8 cellular contexts compared by ENCODE assay signal in the genomic region with DNA sequence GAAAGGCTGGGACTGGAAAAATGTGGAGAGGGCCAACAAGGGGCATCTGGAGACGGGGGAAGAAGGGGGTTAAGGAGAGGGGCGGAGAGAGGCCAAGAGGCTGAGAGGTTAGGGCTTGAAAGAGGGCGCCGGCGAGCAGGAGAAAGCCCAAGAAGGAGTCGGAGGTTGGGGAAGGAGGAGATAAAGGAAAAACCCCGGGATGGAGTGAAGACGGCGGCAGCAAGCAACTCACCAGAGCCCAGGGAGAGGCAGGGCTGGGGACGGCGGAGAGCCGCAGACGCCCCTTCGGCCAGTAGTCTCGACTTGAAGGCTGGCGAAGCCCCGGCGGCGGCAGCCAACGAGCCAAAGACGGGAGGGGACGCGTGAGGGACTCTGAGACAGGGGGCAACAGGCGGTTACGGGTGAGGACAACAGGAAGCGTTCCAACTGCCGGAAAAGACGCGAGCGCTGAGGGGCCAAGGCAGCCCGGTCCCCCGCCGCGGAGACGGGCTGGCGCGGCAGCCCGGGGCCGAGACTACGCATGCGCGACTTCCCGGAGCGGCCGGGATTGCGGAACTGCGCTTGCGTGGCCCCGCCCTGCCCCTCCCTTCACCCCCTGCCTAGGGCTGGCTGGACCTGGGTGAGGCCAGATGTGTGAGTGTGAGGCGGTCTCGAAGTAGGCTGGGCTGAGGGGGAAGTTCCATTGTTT.
DNase-seq lines count a peak whose midpoint lies in the region; TF ChIP-seq lines count a peak whose summit lies in the region.

TSS of gene STK38 (minus strand) at position 522 of the 688 bp plus-strand sequence. CDS start 7,277 bp downstream, outside the sequence.

- TF ChIP-seq CTCF in MM.1S (IDR thresholded peaks at IDR 0.05; ENCODE audit: low read length) (peak; percentile 32), nephron progenitor cell (IDR thresholded peaks at IDR 0.05) (no peak)

- DNase-seq in EH (ENCODE audit: low read depth): peak; percentile 89
- peak; percentile 78 to 96 for DNase-seq in HAP-1 (ENCODE audit: low spot score in 2 of 2)
- peak; percentile 87 for DNase-seq in MM.1S
- DNase-seq in SHP77 treated with DMSO at 0.1 percent for 48 hours (lab: John Stamatoyannopoulos, UW): peak; percentile 64
- peak; percentile 98 for DNase-seq in activated effector memory CD4-positive, alpha-beta T cell treated with anti-CD3 and anti-CD28 coated beads, Interleukin-2, amount 50 U/mL, for 16 hours
- peak; percentile 85 for DNase-seq in fibroblast of the conjunctiva (ENCODE audit: low read depth)
- peak; percentile 96 for DNase-seq in nephron progenitor cell

- H3K79me2 ChIP-seq in MM.1S (ENCODE audit: low read length): peaks cover 51% of the 10 kb centered on the region

- H3K36me3 ChIP-seq in HAP-1 (replicated peaks) (no peaks in the 10 kb centered on the region), MM.1S (replicated peaks; ENCODE audit: insufficient read depth, low read length) (no peaks in the 10 kb centered on the region)

- peak within 1 kb of the TSS; percentile 84 for H3K4me3 ChIP-seq in HAP-1
- H3K4me3 ChIP-seq in MM.1S (ENCODE audit: low read length): peak within 1 kb of the TSS; percentile 97

- peak within 1 kb of the TSS; percentile 93 for H3K4me2 ChIP-seq in MM.1S (ENCODE audit: low read depth, low read length)

- H3K27ac ChIP-seq in MM.1S (ENCODE audit: low read length): peak within 1 kb of the TSS; percentile 27; the same call in 1 of the 2 replicates

- H3K4me1 Mint-ChIP-seq in nephron progenitor cell: peaks cover 36% of the 10 kb centered on the region
- H3K4me1 Mint-ChIP-seq in stimulated activated naive CD8-positive, alpha-beta T cell treated with anti-CD3 and anti-CD28 coated beads, Interleukin-15, Interleukin-2, amounts not matched to agents 100 ng/mL and 50 ng/mL, for 24 hours (ENCODE audit: low read depth): peaks cover 53% of the 10 kb centered on the region

- no peaks in the 10 kb centered on the region for H3K9me2 ChIP-seq in MM.1S (replicated peaks; ENCODE audit: insufficient read depth, low read length)

- no peaks in the 10 kb centered on the region for H4K20me1 ChIP-seq in MM.1S (ENCODE audit: insufficient read depth, low read length)

- H3F3A ChIP-seq in MM.1S (ENCODE audit: insufficient read depth, low read length): peaks cover 11% of the 10 kb centered on the region; the same call in 1 of the 2 replicates

- H3K27me3 ChIP-seq in HAP-1 (ENCODE audit: low read depth) (no peaks in the 10 kb centered on the region), MM.1S (replicated peaks; ENCODE audit: insufficient read depth, low read length) (no peaks in the 10 kb centered on the region)

- no peaks in the 10 kb centered on the region for H3K9me3 Mint-ChIP-seq in nephron progenitor cell
- H3K9me3 Mint-ChIP-seq in stimulated activated naive CD8-positive, alpha-beta T cell treated with anti-CD3 and anti-CD28 coated beads, Interleukin-15, Interleukin-2, amounts not matched to agents 100 ng/mL and 50 ng/mL, for 24 hours: no peaks in the 10 kb centered on the region

- no peaks in the 10 kb centered on the region for H3K9me3 ChIP-seq in HAP-1
- no peaks in the 10 kb centered on the region for H3K9me3 ChIP-seq in MM.1S (replicated peaks; ENCODE audit: insufficient read depth, low read length)

- in situ Hi-C loops in HAP-1 (cut with MboI; ENCODE audit: low sequenced_read_pairs): no loop called here

- peak within 1 kb of the TSS; percentile 98 for H2AFZ ChIP-seq in MM.1S (ENCODE audit: low read length)

- H3K9ac ChIP-seq in MM.1S (ENCODE audit: low read length): peak within 1 kb of the TSS; percentile 86

- peaks cover 9% of the 10 kb centered on the region for H3K27me3 Mint-ChIP-seq in nephron progenitor cell (ENCODE audit: low read depth, poor library complexity)
- H3K27me3 Mint-ChIP-seq in stimulated activated naive CD8-positive, alpha-beta T cell treated with anti-CD3 and anti-CD28 coated beads, Interleukin-15, Interleukin-2, amounts not matched to agents 100 ng/mL and 50 ng/mL, for 24 hours: no peaks in the 10 kb centered on the region

- peak within 1 kb of the TSS; percentile 86 for H3K27ac Mint-ChIP-seq in nephron progenitor cell
- H3K27ac Mint-ChIP-seq in stimulated activated naive CD8-positive, alpha-beta T cell treated with anti-CD3 and anti-CD28 coated beads, Interleukin-15, Interleukin-2, amounts not matched to agents 100 ng/mL and 50 ng/mL, for 24 hours: peak within 1 kb of the TSS; percentile 99

- H3K4me1 ChIP-seq in HAP-1: peaks cover 9% of the 10 kb centered on the region
- peaks cover 27% of the 10 kb centered on the region for H3K4me1 ChIP-seq in MM.1S (ENCODE audit: low read length)

- peaks cover 10% of the 10 kb centered on the region for H3K36me3 Mint-ChIP-seq in nephron progenitor cell (ENCODE audit: low read depth)
- H3K36me3 Mint-ChIP-seq in stimulated activated naive CD8-positive, alpha-beta T cell treated with anti-CD3 and anti-CD28 coated beads, Interleukin-15, Interleukin-2, amounts not matched to agents 100 ng/mL and 50 ng/mL, for 24 hours (ENCODE audit: low read depth): peaks cover 12% of the 10 kb centered on the region

- H3K4me3 Mint-ChIP-seq in nephron progenitor cell: peak within 1 kb of the TSS; percentile 97
- peak within 1 kb of the TSS; percentile 99 for H3K4me3 Mint-ChIP-seq in stimulated activated naive CD8-positive, alpha-beta T cell treated with anti-CD3 and anti-CD28 coated beads, Interleukin-15, Interleukin-2, amounts not matched to agents 100 ng/mL and 50 ng/mL, for 24 hours

Comparison
In these comparisons a context has a peak if more than half of its experiments do, and no peak if none do; other contexts are left out.
1. Peak in every context shown above with its lines: DNase-seq, H3K4me3 ChIP-seq and H3K27ac ChIP-seq.